Comparison of ENCODE assay signal across 10 cellular contexts in the genomic region with DNA sequence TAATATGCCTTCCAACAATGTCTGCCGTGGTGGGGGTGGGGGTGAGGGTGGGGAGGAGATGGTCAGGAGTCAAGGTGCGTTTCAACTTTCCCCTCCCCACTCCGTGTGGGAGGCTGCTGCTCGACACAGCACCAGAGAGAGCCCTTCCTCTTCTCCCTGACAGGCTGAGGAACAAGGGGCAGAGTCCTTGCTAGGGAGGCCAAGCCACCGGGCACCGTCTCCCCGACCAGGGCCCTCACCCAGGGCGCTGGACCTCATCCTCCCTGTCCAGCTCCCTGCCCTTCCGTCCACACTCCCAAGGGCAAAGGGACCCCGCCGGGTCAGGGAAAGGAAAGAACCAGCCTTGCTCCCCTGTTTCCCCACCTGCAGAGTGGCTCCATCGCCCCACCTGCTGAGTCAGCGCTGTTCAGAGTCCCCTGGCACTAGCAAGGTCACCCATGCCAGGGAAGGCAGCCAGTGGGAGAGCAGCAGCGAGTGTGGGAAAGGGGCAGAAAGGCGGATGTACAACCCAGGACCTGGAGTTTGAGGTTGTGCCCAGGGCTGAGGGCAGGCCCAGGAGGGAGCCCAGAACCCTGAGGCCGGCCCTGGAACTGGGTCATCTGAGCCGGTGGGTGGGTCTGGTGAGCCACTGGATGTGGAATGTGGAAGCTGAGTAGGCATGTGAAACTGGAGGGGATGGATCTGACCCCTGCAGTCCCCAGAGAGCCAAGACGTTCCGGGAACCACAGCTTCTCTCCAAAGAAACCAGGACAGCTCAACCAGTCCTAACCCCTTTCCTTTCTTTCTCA. TPM values are rescaled to one million over a fixed set of nuclear protein-coding genes. Genes with fewer than 3 reads are reported as not detected.
A peak's percentile ranks its signal among the peaks of the same experiment; 100 is the strongest.
DNase-seq lines count a peak whose midpoint lies in the region.
"Had no signal": no experiment of that assay in that cellular context is flagged by ENCODE, and none has a peak within 500 bp of the region (broad histone marks: within the 10 kb centered on the region; RNA-seq: fewer than 3 reads in every experiment).

No MANE protein-coding gene starts in this region.

- DNase-seq in ELR (ENCODE audit: low read depth): peak; percentile 57
- DNase-seq in anterior cingulate cortex (lab: John Stamatoyannopoulos, UW): peak in 38 of 58 donors; percentile 14 to 75 (median 34)
- peak; percentile 55 for DNase-seq in iPS-NIHi11 (ENCODE audit: low spot score)
- peak; percentile 51 for DNase-seq in retina
- no peak for DNase-seq in stimulated activated CD4-positive, alpha-beta T cell treated with anti-CD3 and anti-CD28 coated beads, Interleukin-1b, Interleukin-23, amount 100 ng/mL, for 48 hours
- no peak for DNase-seq in UCSD-AML1 (lab: John Stamatoyannopoulos, UW; ENCODE audit: unreplicated experiment)
- DNase-seq in H4 (ENCODE audit: low spot score): no peak
- DNase-seq in activated CD4-positive, alpha-beta T cell treated with anti-CD3 and anti-CD28 coated beads, Interleukin-2, amount 50 U/mL, for 4 hours: no peak
- DNase-seq: CD4-positive, CD25-positive, alpha-beta regulatory T cell; NCI-H187 treated with DMSO at 0.1 percent for 48 hours had no signal

RNA-seq across cellular contexts. Expression of a gene that starts 47.2 kb away (rescaled TPM):
- total RNA-seq in H4 (2014; rRNA removed; shearing (Covaris generic)): 24.7 and 26.3 TPM in 2 replicates

Comparison
In these comparisons a context has a peak if more than half of its experiments do, and no peak if none do; other contexts are left out.
1. DNase-seq: peak in ELR (single experiment), anterior cingulate cortex (38 of 58), iPS-NIHi11 (single experiment) and retina (single experiment); none in stimulated activated CD4-positive, alpha-beta T cell treated with anti-CD3 and anti-CD28 coated beads, Interleukin-1b, Interleukin-23, amount 100 ng/mL, for 48 hours (single experiment), UCSD-AML1 (single experiment), H4 (single experiment) and activated CD4-positive, alpha-beta T cell treated with anti-CD3 and anti-CD28 coated beads, Interleukin-2, amount 50 U/mL, for 4 hours (0 of 2).